10 cellular contexts compared by ENCODE assay signal in genomic region chr6:6712979-6713514, GRCh38.
DNase-seq lines count a peak whose midpoint lies in the region; TF ChIP-seq lines count a peak whose summit lies in the region.
"Had no signal": no experiment of that assay in that cellular context is flagged by ENCODE, and none has a peak within 500 bp of the region (broad histone marks: within the 10 kb centered on the region; RNA-seq: fewer than 3 reads in every experiment).

No MANE protein-coding gene starts in this region.

- no peak overlapping the region for H3K4me2 ChIP-seq in OCI-LY7 (ENCODE audit: low read length)

- POLR2A ChIA-PET in RWPE1 (lab: Yijun Ruan, JAX; ENCODE audit: low non-redundant PET) (interaction anchor here (0.6 kb wide), 1 partner anchor 93 kb away, joined by 5 read pairs; no protein-coding TSS in a partner anchor), OCI-LY7 (lab: Charles Lee) (interaction anchor here (1.3 kb wide), 1 partner anchor 16 kb away, joined by 4 read pairs; no protein-coding TSS in a partner anchor)

- 21 to 24% methylated on average over 12 of the region's 12 CpGs for WGBS in tibial nerve, 2 donors

- intact Hi-C loops in activated CD4-positive, alpha-beta T cell treated with anti-CD3 and anti-CD28 coated beads, Interleukin-2, amount 10 ng/mL, durations not matched to agents 24 days and 14 days (cut with micrococcal nuclease) = loop anchor here (5.0 kb wide), 1 partner anchor 36 kb away; no protein-coding TSS in a partner anchor
- intact Hi-C loops in OCI-LY7 (cut with micrococcal nuclease; ENCODE audit: unreplicated experiment) = no loop called here

- no peak for TF ChIP-seq EP300 in tibial nerve (IDR thresholded peaks at IDR 0.05)

- no peaks in the 10 kb centered on the region for H3K9me2 ChIP-seq in OCI-LY7 (ENCODE audit: insufficient read depth, low read length)

- peaks cover 36% of the 10 kb centered on the region for H3K4me1 Mint-ChIP-seq in activated CD4-positive, alpha-beta T cell treated with anti-CD3 and anti-CD28 coated beads, Interleukin-2, amount 10 ng/mL, durations not matched to agents 24 days and 14 days

- H3K36me3 ChIP-seq in right atrium auricular region = no peaks in the 10 kb centered on the region
- H3K36me3 ChIP-seq in tibial nerve = no peaks in the 10 kb centered on the region
- H3K36me3 ChIP-seq in OCI-LY7 (ENCODE audit: insufficient read depth, low read length) = no peaks in the 10 kb centered on the region
- H3K36me3 ChIP-seq: adrenal gland had no signal

- H3K27ac ChIP-seq in RWPE1 = peak overlapping the region; percentile 82
- peak overlapping the region; percentile 14 to 59 for H3K27ac ChIP-seq in right atrium auricular region
- peak overlapping the region; percentile 42 to 78 (median 44) for H3K27ac ChIP-seq in tibial nerve
- no peak overlapping the region for H3K27ac ChIP-seq in OCI-LY7 (ENCODE audit: low read depth, low read length, poor library complexity, severe bottlenecking)
- H3K27ac ChIP-seq: parathyroid adenoma had no signal

- peak overlapping the region; percentile 1 for H3K4me3 Mint-ChIP-seq in activated CD4-positive, alpha-beta T cell treated with anti-CD3 and anti-CD28 coated beads, Interleukin-2, amount 10 ng/mL, durations not matched to agents 24 days and 14 days

- H3K9me3 ChIP-seq in right atrium auricular region (no peaks in the 10 kb centered on the region), tibial nerve (no peaks in the 10 kb centered on the region), OCI-LY7 (ENCODE audit: low read length) (no peaks in the 10 kb centered on the region)
- H3K9me3 ChIP-seq: adrenal gland had no signal

- H3K36me3 Mint-ChIP-seq in activated CD4-positive, alpha-beta T cell treated with anti-CD3 and anti-CD28 coated beads, Interleukin-2, amount 10 ng/mL, durations not matched to agents 24 days and 14 days (ENCODE audit: low read depth) = no peaks in the 10 kb centered on the region

- no peak for DNase-seq in activated CD4-positive, alpha-beta T cell treated with anti-CD3 and anti-CD28 coated beads, Interleukin-2, amount 10 ng/mL, durations not matched to agents 24 days and 14 days
- no peak for DNase-seq in activated CD4-positive, alpha-beta T cell treated with anti-CD3 and anti-CD28 coated beads, Interleukin-2, amount 50 U/mL, for 1 hour
- DNase-seq in RWPE1 (ENCODE audit: low spot score) (no peak), right atrium auricular region (ENCODE audit: low spot score) (no peak), tibial nerve (ENCODE audit: low spot score in 2 of 2) (no peak), NCI-H1048 (lab: John Stamatoyannopoulos, UW) (no peak), OCI-LY7 (ENCODE audit: low spot score) (no peak)
- DNase-seq in stimulated activated CD8-positive, alpha-beta memory T cell treated with anti-CD3 and anti-CD28 coated beads, Interleukin-4, amount 100 ng/mL, for 48 hours = no peak

- CTCF ChIA-PET in RWPE1 (lab: Yijun Ruan, JAX) (interaction anchor here (0.5 to 0.7 kb wide), 3 partner anchors 12 to 123 kb away, joined by 3 to 5 read pairs (median 4); no protein-coding TSS in a partner anchor), OCI-LY7 (lab: Charles Lee; ENCODE audit: unreplicated experiment) (no interaction called here)

- no peak overlapping the region for H3K4me3 ChIP-seq in right atrium auricular region
- H3K4me3 ChIP-seq in tibial nerve = no peak overlapping the region
- no peak overlapping the region for H3K4me3 ChIP-seq in OCI-LY7 (ENCODE audit: low read depth, low read length, poor library complexity, severe bottlenecking)
- H3K4me3 ChIP-seq: adrenal gland had no signal

- peaks cover 18% of the 10 kb centered on the region for H3K27me3 Mint-ChIP-seq in activated CD4-positive, alpha-beta T cell treated with anti-CD3 and anti-CD28 coated beads, Interleukin-2, amount 10 ng/mL, durations not matched to agents 24 days and 14 days

- peaks cover 7% of the 10 kb centered on the region for H3K9me3 Mint-ChIP-seq in activated CD4-positive, alpha-beta T cell treated with anti-CD3 and anti-CD28 coated beads, Interleukin-2, amount 10 ng/mL, durations not matched to agents 24 days and 14 days

- H2AFZ ChIP-seq in OCI-LY7 (ENCODE audit: low read length) = no peak overlapping the region
- H2AFZ ChIP-seq: parathyroid adenoma had no signal

- H3K79me2 ChIP-seq in OCI-LY7 (ENCODE audit: insufficient read depth, low read depth, low read length) = no peaks in the 10 kb centered on the region
- H3K79me2 ChIP-seq: parathyroid adenoma had no signal

- peaks cover 0 to 41% of the 10 kb centered on the region in 2 donors for H3K4me1 ChIP-seq in right atrium auricular region
- peaks cover 0 to 28% (median 4%) of the 10 kb centered on the region in 4 donors for H3K4me1 ChIP-seq in tibial nerve
- peaks cover 21% of the 10 kb centered on the region for H3K4me1 ChIP-seq in OCI-LY7 (ENCODE audit: insufficient read depth, low read length, poor library complexity, severe bottlenecking)
- H3K4me1 ChIP-seq: parathyroid adenoma had no signal

- H3K27ac Mint-ChIP-seq in activated CD4-positive, alpha-beta T cell treated with anti-CD3 and anti-CD28 coated beads, Interleukin-2, amount 10 ng/mL, durations not matched to agents 24 days and 14 days = no peak overlapping the region

- TF ChIP-seq CTCF in RWPE1 (conservative IDR thresholded peaks at IDR 0.05; ENCODE audit: low read depth) = no peak
- TF ChIP-seq CTCF in right atrium auricular region (IDR thresholded peaks at IDR 0.05) = no peak
- TF ChIP-seq CTCF in tibial nerve (IDR thresholded peaks at IDR 0.05) = no peak
- no peak for TF ChIP-seq CTCF in OCI-LY7 (conservative IDR thresholded peaks at IDR 0.05; ENCODE audit: low read length)

- H4K20me1 ChIP-seq in OCI-LY7 (ENCODE audit: insufficient read depth, low read length) = no peaks in the 10 kb centered on the region

- TF ChIP-seq POLR2A in tibial nerve (IDR thresholded peaks at IDR 0.05) = no peak

- H3K27me3 ChIP-seq in right atrium auricular region (no peaks in the 10 kb centered on the region), tibial nerve (no peaks in the 10 kb centered on the region)
- H3K27me3 ChIP-seq: adrenal gland had no signal

- BruUV-seq in OCI-LY7 (replicated peaks; lab: Mats Ljungman, UMichigan) = no TSS peak
